In genomic region chr15:63888146-63888545, GRCh38 we compare ENCODE assay signal across 23 cellular contexts. TPM values are rescaled to one million over a fixed set of nuclear protein-coding genes. Genes with fewer than 3 reads are reported as not detected.
DNase-seq lines count a peak whose midpoint lies in the region; ATAC-seq and TF ChIP-seq lines count a peak whose summit lies in the region.
"Had no signal": no experiment of that assay in that cellular context is flagged by ENCODE, and none has a peak within 500 bp of the region (broad histone marks: within the 10 kb centered on the region; RNA-seq: fewer than 3 reads in every experiment).

No MANE protein-coding gene starts in this region.

- DNase-seq in T-helper 17 cell (no peak), endodermal cell (peak; percentile 26), myocyte (ENCODE audit: low read depth) (peak; percentile 86), amniotic stem cell (lab: John Stamatoyannopoulos, UW) (no peak), CD1c-positive myeloid dendritic cell (ENCODE audit: extremely low spot score) (no peak), NCI-H1092 (lab: John Stamatoyannopoulos, UW) (no peak)
- DNase-seq: activated CD4-positive, alpha-beta memory T cell treated with anti-CD3 and anti-CD28 coated beads, Interleukin-2, amount 10 ng/mL, durations not matched to agents 7 days and 5 days; activated CD8-positive, alpha-beta memory T cell treated with anti-CD3 and anti-CD28 coated beads, Interleukin-2, amount 50 U/mL, for 48 hours; activated naive CD4-positive, alpha-beta T cell treated with anti-CD3 and anti-CD28 coated beads, Interleukin-2, amount 50 U/mL, for 16 hours; cortex of kidney; islet precursor cell; NCI-H1417 treated with DMSO at 0.1 percent for 48 hours; NCI-H446 treated with DMSO at 0.1 percent for 48 hours; small intestine; stimulated activated CD4-positive, alpha-beta T cell treated with anti-CD3 and anti-CD28 coated beads, Interleukin-1b, Interleukin-23, amount 100 ng/mL, for 48 hours had no signal

- 100% methylated on average over 1 of the region's 1 CpG; no CpG with 5 or more reads in 1 of the 2 experiments for WGBS in endodermal cell (ENCODE audit: insufficient coverage in 1 of 2, insufficient read length in 1 of 2), 2 experiments

- no peak overlapping the region for H3K9ac ChIP-seq in endodermal cell (ENCODE audit: extremely low read depth, low read length, poor library complexity, severe bottlenecking)
- H3K9ac ChIP-seq: KMS-11 had no signal

- H3K27ac Mint-ChIP-seq in T-helper 17 cell (no peak overlapping the region), endodermal cell (no peak overlapping the region)
- H3K27ac Mint-ChIP-seq in stimulated activated memory B cell treated with anti-CD40 and anti-IgM and Interleukin-4, amounts not matched to agents 10 μg/mL and 1 μg/mL and 100 μg/mL, for 72 hours, result peak overlapping the region; percentile 76
- H3K27ac Mint-ChIP-seq: activated CD4-positive, alpha-beta memory T cell treated with anti-CD3 and anti-CD28 coated beads, Interleukin-2, amount 10 ng/mL, durations not matched to agents 7 days and 5 days; activated T-helper 17 cell treated with anti-CD3 and anti-CD28 coated beads, Interleukin-2, amount 50 U/mL, for 72 hours had no signal

- ATAC-seq in T-helper 17 cell (no peak), GM19397 (IDR thresholded peaks at IDR 0.05; ENCODE audit: unreplicated experiment) (no peak)
- ATAC-seq in stimulated activated memory B cell treated with anti-CD40 and anti-IgM and Interleukin-4, amounts not matched to agents 10 μg/mL and 1 μg/mL and 100 μg/mL, for 72 hours, result no peak
- ATAC-seq: activated T-helper 17 cell treated with anti-CD3 and anti-CD28 coated beads, Interleukin-2, amount 50 U/mL, for 72 hours; HCT116 had no signal

- H3K27me3 Mint-ChIP-seq in T-helper 17 cell (no peaks in the 10 kb centered on the region), endodermal cell (ENCODE audit: insufficient read depth) (peaks cover 43% of the 10 kb centered on the region)
- no peaks in the 10 kb centered on the region for H3K27me3 Mint-ChIP-seq in stimulated activated memory B cell treated with anti-CD40 and anti-IgM and Interleukin-4, amounts not matched to agents 10 μg/mL and 1 μg/mL and 100 μg/mL, for 72 hours
- H3K27me3 Mint-ChIP-seq: activated CD4-positive, alpha-beta memory T cell treated with anti-CD3 and anti-CD28 coated beads, Interleukin-2, amount 10 ng/mL, durations not matched to agents 7 days and 5 days; activated T-helper 17 cell treated with anti-CD3 and anti-CD28 coated beads, Interleukin-2, amount 50 U/mL, for 72 hours had no signal

- no peaks in the 10 kb centered on the region for H3K36me3 ChIP-seq in endodermal cell (ENCODE audit: control insufficient read depth, insufficient read depth, low read length)

- peaks cover 39% of the 10 kb centered on the region for H3K27me3 ChIP-seq in endodermal cell (ENCODE audit: control insufficient read depth, insufficient read depth, low read length, poor library complexity, severe bottlenecking)

- H3K4me3 Mint-ChIP-seq in T-helper 17 cell (peak overlapping the region; percentile 31), endodermal cell (no peak overlapping the region)
- H3K4me3 Mint-ChIP-seq in stimulated activated memory B cell treated with anti-CD40 and anti-IgM and Interleukin-4, amounts not matched to agents 10 μg/mL and 1 μg/mL and 100 μg/mL, for 72 hours, result no peak overlapping the region
- H3K4me3 Mint-ChIP-seq: activated CD4-positive, alpha-beta memory T cell treated with anti-CD3 and anti-CD28 coated beads, Interleukin-2, amount 10 ng/mL, durations not matched to agents 7 days and 5 days; activated T-helper 17 cell treated with anti-CD3 and anti-CD28 coated beads, Interleukin-2, amount 50 U/mL, for 72 hours had no signal

- H3K4me1 ChIP-seq in endodermal cell (ENCODE audit: control insufficient read depth, insufficient read depth, low read length), result no peaks in the 10 kb centered on the region

- H3K36me3 Mint-ChIP-seq in T-helper 17 cell (ENCODE audit: low read depth) (no peaks in the 10 kb centered on the region), endodermal cell (ENCODE audit: low read depth) (no peaks in the 10 kb centered on the region)
- no peaks in the 10 kb centered on the region for H3K36me3 Mint-ChIP-seq in stimulated activated memory B cell treated with anti-CD40 and anti-IgM and Interleukin-4, amounts not matched to agents 10 μg/mL and 1 μg/mL and 100 μg/mL, for 72 hours

- H3K9me3 Mint-ChIP-seq in endodermal cell, result no peaks in the 10 kb centered on the region
- H3K9me3 Mint-ChIP-seq in stimulated activated memory B cell treated with anti-CD40 and anti-IgM and Interleukin-4, amounts not matched to agents 10 μg/mL and 1 μg/mL and 100 μg/mL, for 72 hours, result no peaks in the 10 kb centered on the region
- H3K9me3 Mint-ChIP-seq: activated CD4-positive, alpha-beta memory T cell treated with anti-CD3 and anti-CD28 coated beads, Interleukin-2, amount 10 ng/mL, durations not matched to agents 7 days and 5 days; activated T-helper 17 cell treated with anti-CD3 and anti-CD28 coated beads, Interleukin-2, amount 50 U/mL, for 72 hours had no signal

- no peak overlapping the region for H3K27ac ChIP-seq in endodermal cell (ENCODE audit: low read depth, low read length)
- H3K27ac ChIP-seq: C4-2B, KMS-11, RWPE1 had no signal

- TF ChIP-seq CTCF in endodermal cell (conservative IDR thresholded peaks at IDR 0.05), result no peak

- no peak overlapping the region for H3K4me3 ChIP-seq in endodermal cell (ENCODE audit: low read length)
- H3K4me3 ChIP-seq: lung had no signal

- peaks cover 19% of the 10 kb centered on the region for H3K4me1 Mint-ChIP-seq in T-helper 17 cell
- peaks cover 7% of the 10 kb centered on the region for H3K4me1 Mint-ChIP-seq in endodermal cell
- H3K4me1 Mint-ChIP-seq in stimulated activated memory B cell treated with anti-CD40 and anti-IgM and Interleukin-4, amounts not matched to agents 10 μg/mL and 1 μg/mL and 100 μg/mL, for 72 hours, result peaks cover 61% of the 10 kb centered on the region

- H3K9me3 ChIP-seq in T-helper 17 cell (ENCODE audit: control insufficient read depth, low read length, poor library complexity, severe bottlenecking), result no peaks in the 10 kb centered on the region
- no peaks in the 10 kb centered on the region for H3K9me3 ChIP-seq in endodermal cell (ENCODE audit: control insufficient read depth, low read length)

RNA-seq across cellular contexts. Expression of gene HERC1, which starts 54.4 kb away (rescaled TPM):
- 100 to 1,000 TPM; 252 to 271 TPM for total RNA-seq in T-helper 17 cell
- 10 to 100 TPM; 31.3 to 34.6 TPM for total RNA-seq in endodermal cell
- 30.0 TPM for polyA plus RNA-seq in endodermal cell (2013, experiment 1 of 2)
- 34.7 TPM for polyA plus RNA-seq in endodermal cell (2013, experiment 2 of 2)
- 52.8 and 58.9 TPM in 2 replicates for total RNA-seq in myocyte
- polyA plus RNA-seq in myocyte (2012), result 20.6 TPM

Comparison
In these comparisons a context has a peak if more than half of its experiments do, and no peak if none do; other contexts are left out.
1. DNase-seq: peak in endodermal cell (single experiment) and myocyte (single experiment); none in T-helper 17 cell (0 of 3), amniotic stem cell (single experiment), CD1c-positive myeloid dendritic cell (single experiment) and NCI-H1092 (single experiment).